Comparison of ENCODE assay signal across 1 cellular context in genomic region chr22:29394931-29395581, GRCh38.
TF ChIP-seq lines count a peak whose summit lies in the region.

No MANE protein-coding gene starts in this region.

TF ChIP-seq in HepG2, 621 proteins besides CTCF, POLR2A, EP300 and RAD21 (continued from another document and continues in another):
- no peak for TF ChIP-seq AHDC1 (CRISPR knock-in tag; IDR thresholded peaks at IDR 0.05; ENCODE audit: borderline replicate concordance)
- TF ChIP-seq THAP11 (CRISPR knock-in tag; IDR thresholded peaks at IDR 0.05), result peak; percentile 48
- TF ChIP-seq ZFP41 (CRISPR knock-in tag; IDR thresholded peaks at IDR 0.05; ENCODE audit: borderline replicate concordance), result no peak
- TF ChIP-seq FOSL2 (CRISPR knock-in tag; IDR thresholded peaks at IDR 0.05), result no peak
- no peak for TF ChIP-seq ZBTB34 (CRISPR knock-in tag; IDR thresholded peaks at IDR 0.05)
- TF ChIP-seq ZNF124 (CRISPR knock-in tag; IDR thresholded peaks at IDR 0.05), result no peak
- TF ChIP-seq DNMT3B (CRISPR knock-in tag; conservative IDR thresholded peaks at IDR 0.05), result no peak
- TF ChIP-seq ZNF614 (CRISPR knock-in tag; IDR thresholded peaks at IDR 0.05; ENCODE audit: borderline replicate concordance), result 0 out of 2 replicates have a peak, but pooled peaks have one; percentile 49
- TF ChIP-seq CENPBD1 (CRISPR knock-in tag; IDR thresholded peaks at IDR 0.05; ENCODE audit: borderline replicate concordance, low read depth), result no peak
- 0 out of 2 replicates have a peak, but pooled peaks have one; percentile 25 for TF ChIP-seq PITX1 (CRISPR knock-in tag; IDR thresholded peaks at IDR 0.05)
- no peak for TF ChIP-seq ZFP36L2 (CRISPR knock-in tag; IDR thresholded peaks at IDR 0.05)
- no peak for TF ChIP-seq UBTF (CRISPR knock-in tag; IDR thresholded peaks at IDR 0.05)
- no peak for TF ChIP-seq CBFB (CRISPR knock-in tag; IDR thresholded peaks at IDR 0.05)
- TF ChIP-seq ZNF629 (CRISPR knock-in tag; conservative IDR thresholded peaks at IDR 0.05), result peak; percentile 96
- TF ChIP-seq MZF1 (CRISPR knock-in tag; IDR thresholded peaks at IDR 0.05; ENCODE audit: borderline replicate concordance), result no peak
- no peak for TF ChIP-seq ZNF558 (CRISPR knock-in tag; IDR thresholded peaks at IDR 0.05; ENCODE audit: borderline replicate concordance)
- TF ChIP-seq ZNF569 (CRISPR knock-in tag; IDR thresholded peaks at IDR 0.05; ENCODE audit: borderline replicate concordance), result no peak
- TF ChIP-seq PRDM10 (CRISPR knock-in tag; IDR thresholded peaks at IDR 0.05; ENCODE audit: low read depth), result no peak
- TF ChIP-seq PRDM4 (CRISPR knock-in tag; IDR thresholded peaks at IDR 0.05; ENCODE audit: borderline replicate concordance), result no peak
- no peak for TF ChIP-seq ZNF776 (CRISPR knock-in tag; IDR thresholded peaks at IDR 0.05)
- TF ChIP-seq ZNF597 (CRISPR knock-in tag; IDR thresholded peaks at IDR 0.05), result no peak
- no peak for TF ChIP-seq HOXA9 (CRISPR knock-in tag; IDR thresholded peaks at IDR 0.05; ENCODE audit: borderline replicate concordance)
- TF ChIP-seq KLF6 (CRISPR knock-in tag; IDR thresholded peaks at IDR 0.05), result no peak
- no peak for TF ChIP-seq ZNF451 (CRISPR knock-in tag; IDR thresholded peaks at IDR 0.05)
- TF ChIP-seq GPBP1L1 (CRISPR knock-in tag; IDR thresholded peaks at IDR 0.05), result no peak
- TF ChIP-seq HMG20B (CRISPR knock-in tag; conservative IDR thresholded peaks at IDR 0.05), result no peak
- TF ChIP-seq PHF20 (CRISPR knock-in tag; IDR thresholded peaks at IDR 0.05), result no peak
- no peak for TF ChIP-seq ZNF790 (CRISPR knock-in tag; IDR thresholded peaks at IDR 0.05; ENCODE audit: borderline replicate concordance)
- TF ChIP-seq XRCC5 (optimal IDR thresholded peaks at IDR 0.05; ENCODE audit: low read length), result peak; percentile 89
- TF ChIP-seq KAT7 (CRISPR knock-in tag; IDR thresholded peaks at IDR 0.05; ENCODE audit: borderline replicate concordance), result no peak
- TF ChIP-seq ZFP1 (CRISPR knock-in tag; IDR thresholded peaks at IDR 0.05), result 0 out of 2 replicates have a peak, but pooled peaks have one; percentile 71
- TF ChIP-seq DZIP1 (CRISPR knock-in tag; IDR thresholded peaks at IDR 0.05), result no peak
- TF ChIP-seq CAMTA2 (CRISPR knock-in tag; IDR thresholded peaks at IDR 0.05; ENCODE audit: borderline replicate concordance), result no peak
- no peak for TF ChIP-seq MYC (CRISPR knock-in tag; IDR thresholded peaks at IDR 0.05; ENCODE audit: borderline replicate concordance)
- no peak for TF ChIP-seq ZNF816 (CRISPR knock-in tag; IDR thresholded peaks at IDR 0.05; ENCODE audit: borderline replicate concordance)
- no peak for TF ChIP-seq ZNF75D (CRISPR knock-in tag; IDR thresholded peaks at IDR 0.05; ENCODE audit: borderline replicate concordance)
